In genomic region chr3:33114622-33115023, GRCh38 we compare ENCODE assay signal across 8 cellular contexts. TPM values are rescaled to one million over a fixed set of nuclear protein-coding genes. Genes with fewer than 3 reads are reported as not detected.
A peak's percentile ranks its signal among the peaks of the same experiment; 100 is the strongest.
DNase-seq lines count a peak whose midpoint lies in the region; ATAC-seq and TF ChIP-seq lines count a peak whose summit lies in the region.

No MANE protein-coding gene starts in this region.

- ATAC-seq in HG03439 (IDR thresholded peaks at IDR 0.05; ENCODE audit: unreplicated experiment), result no peak
- ATAC-seq in GM21423 (IDR thresholded peaks at IDR 0.05; ENCODE audit: unreplicated experiment), result no peak
- ATAC-seq in GM21528 (IDR thresholded peaks at IDR 0.05; ENCODE audit: low FRiP score, unreplicated experiment), result no peak

- H3K4me1 ChIP-seq in effector memory CD4-positive, alpha-beta T cell (ENCODE audit: control insufficient read depth, insufficient read depth, low read length, poor library complexity, severe bottlenecking), result peaks cover 5% of the 10 kb centered on the region
- H3K4me1 ChIP-seq in neural progenitor cell, result peaks cover 21% of the 10 kb centered on the region

- TF ChIP-seq CTCF in CD14-positive monocyte (IDR thresholded peaks at IDR 0.05), result no peak
- TF ChIP-seq CTCF in neural progenitor cell (IDR thresholded peaks at IDR 0.05), result no peak

- peak overlapping the region; percentile 90 for H3K4me2 ChIP-seq in neural progenitor cell

- H3K36me3 ChIP-seq in MG63 (no peaks in the 10 kb centered on the region; the same call in 1 of the 2 replicates), neural progenitor cell (no peaks in the 10 kb centered on the region)
- H3K36me3 ChIP-seq in effector memory CD4-positive, alpha-beta T cell (ENCODE audit: control insufficient read depth, insufficient read depth, low read length), result no peaks in the 10 kb centered on the region

- H3K4me3 Mint-ChIP-seq in CD14-positive monocyte (peak overlapping the region; percentile 80 to 90), neural progenitor cell (peak overlapping the region; percentile 91)

- H3K27me3 ChIP-seq in MG63 (no peaks in the 10 kb centered on the region), neural progenitor cell (no peaks in the 10 kb centered on the region)
- no peaks in the 10 kb centered on the region for H3K27me3 ChIP-seq in effector memory CD4-positive, alpha-beta T cell (replicated peaks; ENCODE audit: control insufficient read depth, insufficient read depth, low read length, poor library complexity, severe bottlenecking)

- peaks cover 5% of the 10 kb centered on the region for H4K20me1 ChIP-seq in neural progenitor cell (ENCODE audit: low read depth)

- intact Hi-C loops in CD14-positive monocyte (cut with micrococcal nuclease), result loop anchor here (2.0 to 10.0 kb wide), 2 partner anchors 18 to 320 kb away; partner anchors contain the start of genes GLB1 (in 1 of the 2) and TMPPE (in 1 of the 2)

- peak overlapping the region; percentile 60 for H3K4me3 ChIP-seq in MG63
- H3K4me3 ChIP-seq in effector memory CD4-positive, alpha-beta T cell (ENCODE audit: insufficient read depth, low read depth, low read length, poor library complexity, severe bottlenecking), result peak overlapping the region; percentile 67
- H3K4me3 ChIP-seq in neural progenitor cell, result peak overlapping the region; percentile 73

- H3K9me3 Mint-ChIP-seq in CD14-positive monocyte (no peaks in the 10 kb centered on the region), neural progenitor cell (no peaks in the 10 kb centered on the region)

- peak overlapping the region; percentile 88 to 98 (median 94) for H3K27ac Mint-ChIP-seq in CD14-positive monocyte
- H3K27ac Mint-ChIP-seq in neural progenitor cell, result peak overlapping the region; percentile 74

- peak overlapping the region; percentile 81 for H3K27ac ChIP-seq in effector memory CD4-positive, alpha-beta T cell (ENCODE audit: insufficient read depth, low read length, poor library complexity, severe bottlenecking)
- H3K27ac ChIP-seq in neural progenitor cell, result peak overlapping the region; percentile 74

- H3K4me1 Mint-ChIP-seq in CD14-positive monocyte (peaks cover 71% of the 10 kb centered on the region), neural progenitor cell (peaks cover 30% of the 10 kb centered on the region)

- H2AFZ ChIP-seq in neural progenitor cell (replicated peaks), result peak overlapping the region; percentile 86

- H3K27me3 Mint-ChIP-seq in CD14-positive monocyte (ENCODE audit: low read depth in 3 of 3) (no peaks in the 10 kb centered on the region), neural progenitor cell (ENCODE audit: insufficient read depth, low read depth) (peaks cover 3% of the 10 kb centered on the region)

- H3K9me3 ChIP-seq in MG63 (no peaks in the 10 kb centered on the region), neural progenitor cell (ENCODE audit: low read depth) (peaks cover 6% of the 10 kb centered on the region)
- H3K9me3 ChIP-seq in effector memory CD4-positive, alpha-beta T cell (ENCODE audit: control insufficient read depth, low read length), result no peaks in the 10 kb centered on the region

- peaks cover 16% of the 10 kb centered on the region for H3K79me2 ChIP-seq in neural progenitor cell (ENCODE audit: low read depth)

- peaks cover 27% of the 10 kb centered on the region for H3F3A ChIP-seq in neural progenitor cell (ENCODE audit: low read depth)

- no peak overlapping the region for H3K9ac ChIP-seq in neural progenitor cell

- no peak for DNase-seq in CD14-positive monocyte (ENCODE audit: low spot score)
- no peak for DNase-seq in MG63
- DNase-seq in effector memory CD4-positive, alpha-beta T cell, result no peak
- DNase-seq in neural progenitor cell (ENCODE audit: low spot score), result no peak
- DNase-seq in glomerular visceral epithelial cell (ENCODE audit: extremely low spot score), result no peak

- peaks cover 22 to 26% of the 10 kb centered on the region in 2 donors for H3K36me3 Mint-ChIP-seq in CD14-positive monocyte
- peaks cover 12% of the 10 kb centered on the region for H3K36me3 Mint-ChIP-seq in neural progenitor cell

RNA-seq across cellular contexts. Expression of gene CRTAP, which starts 0.8 kb away (rescaled TPM):
- 100 to 1,000 TPM; 317 to 321 TPM for polyA plus RNA-seq in CD14-positive monocyte
- 258 and 273 TPM in 2 replicates for total RNA-seq in MG63 (2014; rRNA removed; shearing (Covaris generic); ENCODE audit: low replicate concordance)
- 127 and 137 TPM in 2 replicates for total RNA-seq in neural progenitor cell (ENCODE audit: low replicate concordance)

RNA-seq across cellular contexts. Expression of gene GLB1, which starts 17.7 kb away (rescaled TPM):
- polyA plus RNA-seq in CD14-positive monocyte, result 100 to 1,000 TPM; 145 to 169 TPM
- 23.4 and 34.4 TPM in 2 replicates for total RNA-seq in MG63 (2014; rRNA removed; shearing (Covaris generic); ENCODE audit: low replicate concordance)
- 49.5 and 87.9 TPM in 2 replicates for total RNA-seq in neural progenitor cell (ENCODE audit: low replicate concordance)

RNA-seq across cellular contexts. Expression of gene TMPPE, which starts 17.7 kb away (rescaled TPM):
- 1 to 10 TPM; 3.8 to 4.3 TPM for polyA plus RNA-seq in CD14-positive monocyte
- 0.62 and 1.8 TPM in 2 replicates for total RNA-seq in MG63 (2014; rRNA removed; shearing (Covaris generic); ENCODE audit: low replicate concordance)
- 2.2 and 2.5 TPM in 2 replicates for total RNA-seq in neural progenitor cell (ENCODE audit: low replicate concordance)
